1 cellular context compared by ENCODE assay signal in the genomic region with DNA sequence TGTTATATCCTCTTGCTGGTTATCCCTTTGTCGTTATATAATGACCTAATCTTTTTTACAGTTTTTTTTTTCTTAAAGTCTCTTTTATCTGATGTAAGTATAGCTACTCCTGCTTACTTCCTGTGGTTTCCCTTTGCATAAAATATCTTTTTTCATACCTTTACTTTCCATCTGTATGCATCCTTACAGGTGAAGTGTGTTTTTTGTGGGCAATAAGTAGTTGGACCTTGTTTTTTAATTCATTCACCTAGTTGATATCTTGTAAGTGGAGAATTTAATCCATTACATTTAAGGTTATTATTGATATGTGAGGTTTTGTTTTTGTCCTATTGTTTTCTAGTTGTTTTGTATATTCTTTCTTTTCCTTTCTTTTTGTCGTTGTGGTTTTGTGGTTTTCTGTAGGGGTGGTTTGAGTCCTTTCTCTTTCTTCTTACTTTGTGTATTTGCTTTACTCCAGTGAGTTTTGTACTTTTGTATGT.
TF ChIP-seq lines count a peak whose summit lies in the region.

No MANE protein-coding gene starts in this region.

TF ChIP-seq in GM23338, 12 proteins besides CTCF, POLR2A, EP300 and RAD21 (continued from another document):
- TF ChIP-seq, protein P1, sequence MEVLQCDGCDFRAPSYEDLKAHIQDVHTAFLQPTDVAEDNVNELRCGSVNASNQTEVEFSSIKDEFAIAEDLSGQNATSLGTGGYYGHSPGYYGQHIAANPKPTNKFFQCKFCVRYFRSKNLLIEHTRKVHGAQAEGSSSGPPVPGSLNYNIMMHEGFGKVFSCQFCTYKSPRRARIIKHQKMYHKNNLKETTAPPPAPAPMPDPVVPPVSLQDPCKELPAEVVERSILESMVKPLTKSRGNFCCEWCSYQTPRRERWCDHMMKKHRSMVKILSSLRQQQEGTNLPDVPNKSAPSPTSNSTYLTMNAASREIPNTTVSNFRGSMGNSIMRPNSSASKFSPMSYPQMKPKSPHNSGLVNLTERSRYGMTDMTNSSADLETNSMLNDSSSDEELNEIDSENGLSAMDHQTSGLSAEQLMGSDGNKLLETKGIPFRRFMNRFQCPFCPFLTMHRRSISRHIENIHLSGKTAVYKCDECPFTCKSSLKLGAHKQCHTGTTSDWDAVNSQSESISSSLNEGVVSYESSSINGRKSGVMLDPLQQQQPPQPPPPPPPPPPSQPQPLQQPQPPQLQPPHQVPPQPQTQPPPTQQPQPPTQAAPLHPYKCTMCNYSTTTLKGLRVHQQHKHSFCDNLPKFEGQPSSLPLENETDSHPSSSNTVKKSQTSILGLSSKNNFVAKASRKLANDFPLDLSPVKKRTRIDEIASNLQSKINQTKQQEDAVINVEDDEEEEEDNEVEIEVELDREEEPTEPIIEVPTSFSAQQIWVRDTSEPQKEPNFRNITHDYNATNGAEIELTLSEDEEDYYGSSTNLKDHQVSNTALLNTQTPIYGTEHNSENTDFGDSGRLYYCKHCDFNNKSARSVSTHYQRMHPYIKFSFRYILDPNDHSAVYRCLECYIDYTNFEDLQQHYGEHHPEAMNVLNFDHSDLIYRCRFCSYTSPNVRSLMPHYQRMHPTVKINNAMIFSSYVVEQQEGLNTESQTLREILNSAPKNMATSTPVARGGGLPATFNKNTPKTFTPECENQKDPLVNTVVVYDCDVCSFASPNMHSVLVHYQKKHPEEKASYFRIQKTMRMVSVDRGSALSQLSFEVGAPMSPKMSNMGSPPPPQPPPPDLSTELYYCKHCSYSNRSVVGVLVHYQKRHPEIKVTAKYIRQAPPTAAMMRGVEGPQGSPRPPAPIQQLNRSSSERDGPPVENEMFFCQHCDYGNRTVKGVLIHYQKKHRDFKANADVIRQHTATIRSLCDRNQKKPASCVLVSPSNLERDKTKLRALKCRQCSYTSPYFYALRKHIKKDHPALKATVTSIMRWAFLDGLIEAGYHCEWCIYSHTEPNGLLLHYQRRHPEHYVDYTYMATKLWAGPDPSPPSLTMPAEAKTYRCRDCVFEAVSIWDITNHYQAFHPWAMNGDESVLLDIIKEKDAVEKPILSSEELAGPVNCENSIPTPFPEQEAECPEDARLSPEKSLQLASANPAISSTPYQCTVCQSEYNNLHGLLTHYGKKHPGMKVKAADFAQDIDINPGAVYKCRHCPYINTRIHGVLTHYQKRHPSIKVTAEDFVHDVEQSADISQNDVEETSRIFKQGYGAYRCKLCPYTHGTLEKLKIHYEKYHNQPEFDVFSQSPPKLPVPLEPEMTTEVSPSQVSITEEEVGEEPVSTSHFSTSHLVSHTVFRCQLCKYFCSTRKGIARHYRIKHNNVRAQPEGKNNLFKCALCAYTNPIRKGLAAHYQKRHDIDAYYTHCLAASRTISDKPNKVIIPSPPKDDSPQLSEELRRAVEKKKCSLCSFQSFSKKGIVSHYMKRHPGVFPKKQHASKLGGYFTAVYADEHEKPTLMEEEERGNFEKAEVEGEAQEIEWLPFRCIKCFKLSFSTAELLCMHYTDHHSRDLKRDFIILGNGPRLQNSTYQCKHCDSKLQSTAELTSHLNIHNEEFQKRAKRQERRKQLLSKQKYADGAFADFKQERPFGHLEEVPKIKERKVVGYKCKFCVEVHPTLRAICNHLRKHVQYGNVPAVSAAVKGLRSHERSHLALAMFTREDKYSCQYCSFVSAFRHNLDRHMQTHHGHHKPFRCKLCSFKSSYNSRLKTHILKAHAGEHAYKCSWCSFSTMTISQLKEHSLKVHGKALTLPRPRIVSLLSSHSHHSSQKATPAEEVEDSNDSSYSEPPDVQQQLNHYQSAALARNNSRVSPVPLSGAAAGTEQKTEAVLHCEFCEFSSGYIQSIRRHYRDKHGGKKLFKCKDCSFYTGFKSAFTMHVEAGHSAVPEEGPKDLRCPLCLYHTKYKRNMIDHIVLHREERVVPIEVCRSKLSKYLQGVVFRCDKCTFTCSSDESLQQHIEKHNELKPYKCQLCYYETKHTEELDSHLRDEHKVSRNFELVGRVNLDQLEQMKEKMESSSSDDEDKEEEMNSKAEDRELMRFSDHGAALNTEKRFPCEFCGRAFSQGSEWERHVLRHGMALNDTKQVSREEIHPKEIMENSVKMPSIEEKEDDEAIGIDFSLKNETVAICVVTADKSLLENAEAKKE (CRISPR knock-in tag; IDR thresholded peaks at IDR 0.05), result no peak
